In genomic region chr19:39435499-39436349, GRCh38 we compare ENCODE assay signal across 8 cellular contexts. TPM values are rescaled to one million over a fixed set of nuclear protein-coding genes. Genes with fewer than 3 reads are reported as not detected.
DNase-seq lines count a peak whose midpoint lies in the region; ATAC-seq, FAIRE-seq and TF ChIP-seq lines count a peak whose summit lies in the region.

Gene RPS16 (minus strand): TSS chr19:39435949. CDS start chr19:39435895, 54 bp downstream.

- H3K36me3 ChIP-seq in HepG2 (replicated peaks in 1 of 2; ENCODE audit: control insufficient read depth in 1 of 2, insufficient read depth in 2 of 2, low read length in 2 of 2) = peaks cover 11 to 26% of the 10 kb centered on the region in 2 experiments

- TF ChIP-seq EP300 in HepG2 (IDR thresholded peaks at IDR 0.05; ENCODE audit: low read depth in 2 of 2, low read length in 2 of 2) (peak; percentile 13 to 31; a peak in 2 of 4 replicates), HepG2 (CRISPR knock-in tag; IDR thresholded peaks at IDR 0.05; ENCODE audit: borderline replicate concordance) (0 out of 2 replicates have a peak, but pooled peaks have one; percentile 31)

- H3K4me3 ChIP-seq in HepG2 (replicated peaks in 1 of 3; ENCODE audit: insufficient read depth in 1 of 3, low read depth in 2 of 3, low read length in 3 of 3) = peak within 1 kb of the TSS; percentile 91 to 100 (median 99)

- intact Hi-C loops in dendritic cell treated with granulocyte-macrophage colony-stimulating factor and Interleukin-4, amounts not matched to agents 40 ng/mL and 50 ng/mL, for 4 days (cut with micrococcal nuclease) = loop anchor here (1.0 to 5.0 kb wide), 2 partner anchors 10 to 93 kb away; partner anchors contain the start of genes SAMD4B and SUPT5H
- intact Hi-C loops in HepG2 (cut with micrococcal nuclease; ENCODE audit: unreplicated experiment) = no loop called here

- H3K27ac ChIP-seq in C4-2B = peak within 1 kb of the TSS; percentile 95
- peak within 1 kb of the TSS; percentile 88 for H3K27ac ChIP-seq in HepG2 (ENCODE audit: extremely low read length, insufficient read depth, low read length)

- peak within 1 kb of the TSS; percentile 95 for H3K27ac Mint-ChIP-seq in dendritic cell treated with granulocyte-macrophage colony-stimulating factor and Interleukin-4, amounts not matched to agents 40 ng/mL and 50 ng/mL, for 4 days

- peaks cover 76% of the 10 kb centered on the region for H3K4me1 ChIP-seq in HepG2 (ENCODE audit: insufficient read depth, low read length)

- BruUV-seq in HepG2 (replicated peaks; lab: Mats Ljungman, UMichigan) = no TSS peak

- H3K9ac ChIP-seq in HepG2 (ENCODE audit: insufficient read depth, low read depth, low read length) = peak within 1 kb of the TSS; percentile 99

- no peaks in the 10 kb centered on the region for H3K9me3 ChIP-seq in HepG2 (ENCODE audit: low read length)

- H3K4me2 ChIP-seq in HepG2 (ENCODE audit: low read depth, low read length) = peak within 1 kb of the TSS; percentile 95

- peaks cover 40% of the 10 kb centered on the region for H3K36me3 Mint-ChIP-seq in dendritic cell treated with granulocyte-macrophage colony-stimulating factor and Interleukin-4, amounts not matched to agents 40 ng/mL and 50 ng/mL, for 4 days (ENCODE audit: low read depth)

- CTCF ChIA-PET in HepG2 (lab: Yijun Ruan, JAX; ENCODE audit: low intra/inter-chr PET ratio, low total read pairs) = no interaction called here

- H4K20me1 ChIP-seq in HepG2 (ENCODE audit: insufficient read depth, low read length) = peaks cover 29% of the 10 kb centered on the region

- TF ChIP-seq CTCF in C4-2B (conservative IDR thresholded peaks at IDR 0.05) (no peak), HepG2 (CRISPR knock-in tag; IDR thresholded peaks at IDR 0.05) (peak; percentile 18; the same call in 1 of the 2 replicates)

- H3K4me3 Mint-ChIP-seq in dendritic cell treated with granulocyte-macrophage colony-stimulating factor and Interleukin-4, amounts not matched to agents 40 ng/mL and 50 ng/mL, for 4 days = peak within 1 kb of the TSS; percentile 97

- no peaks in the 10 kb centered on the region for H3K9me3 Mint-ChIP-seq in dendritic cell treated with granulocyte-macrophage colony-stimulating factor and Interleukin-4, amounts not matched to agents 40 ng/mL and 50 ng/mL, for 4 days

- no peak within 1 kb of the TSS for H2AFZ ChIP-seq in HepG2 (ENCODE audit: low read length)

- POLR2A ChIA-PET in HepG2 (lab: Yijun Ruan, JAX) = interaction anchor here (0.6 to 1.8 kb wide), 41 partner anchors 9 to 535 kb away, joined by 3 to 78 read pairs (median 5); partner anchors contain the start of genes EID2, EID2B, FBL and MED29

- under 1% methylated on average over 38 of the region's 61 CpGs for WGBS in HepG2 (ENCODE audit: low lambda C conversion rate)

- H3K79me2 ChIP-seq in HepG2 (ENCODE audit: insufficient read depth, low read length) = peaks cover 24% of the 10 kb centered on the region

- no peaks in the 10 kb centered on the region; a peak in 1 of 5 replicates for H3K27me3 ChIP-seq in HepG2 (ENCODE audit: control insufficient read depth in 1 of 2, insufficient read depth in 2 of 2, low read length in 2 of 2)

- in situ Hi-C loops in HepG2 (cut with HindIII; ENCODE audit: extremely low pct_ligation_motif_present, low pct_unique_long_range_greater_than_20kb) = no loop called here

- peak; percentile 98 for TF ChIP-seq POLR2A in HepG2 (IDR thresholded peaks at IDR 0.05; ENCODE audit: insufficient read depth in 1 of 2, low read depth in 2 of 2, low read length in 2 of 2)

- TF ChIP-seq RAD21 in HepG2 (CRISPR knock-in tag; IDR thresholded peaks at IDR 0.05) = no peak; the same call in none of the 2 replicates

- peak; percentile 42 for FAIRE-seq in HepG2 (lab: Jason Lieb, UNC)

- DNase-seq in NCI-H774 (lab: John Stamatoyannopoulos, UW) = peak; percentile 97
- peak; percentile 98 to 99 for DNase-seq in activated CD4-positive, alpha-beta T cell treated with anti-CD3 and anti-CD28 coated beads, Interleukin-2, amount 50 U/mL, for 24 hours (ENCODE audit: low read depth in 1 of 2, low spot score in 1 of 2)
- DNase-seq in HepG2 (ENCODE audit: low spot score) = peak; percentile 94
- DNase-seq in stimulated activated CD4-positive, alpha-beta T cell treated with anti-CD3 and anti-CD28 coated beads, Interleukin-2, amount 100 ng/mL, for 48 hours = peak; percentile 99

- ATAC-seq in GM19395 (IDR thresholded peaks at IDR 0.05; ENCODE audit: unreplicated experiment) (peak; percentile 58), HG03565 (IDR thresholded peaks at IDR 0.05; ENCODE audit: unreplicated experiment) (peak; percentile 63), HepG2 (peak; percentile 89)

- H3K27me3 Mint-ChIP-seq in dendritic cell treated with granulocyte-macrophage colony-stimulating factor and Interleukin-4, amounts not matched to agents 40 ng/mL and 50 ng/mL, for 4 days = peaks cover 9% of the 10 kb centered on the region

- peaks cover 48% of the 10 kb centered on the region for H3K4me1 Mint-ChIP-seq in dendritic cell treated with granulocyte-macrophage colony-stimulating factor and Interleukin-4, amounts not matched to agents 40 ng/mL and 50 ng/mL, for 4 days (ENCODE audit: low read depth)

TF ChIP-seq in HepG2, 621 proteins besides CTCF, POLR2A, EP300 and RAD21 (continues in another document):
- TF ChIP-seq NR2F6 (IDR thresholded peaks at IDR 0.05) (no peak), NR2F6 (CRISPR knock-in tag; IDR thresholded peaks at IDR 0.05) (no peak; the same call in 1 of the 2 replicates), ZSCAN22 (CRISPR knock-in tag; IDR thresholded peaks at IDR 0.05) (no peak), FIP1L1 (IDR thresholded peaks at IDR 0.05; ENCODE audit: borderline replicate concordance, insufficient read depth, low read depth, low read length) (peak; percentile 86; the same call in 1 of the 2 replicates), RAD51 (IDR thresholded peaks at IDR 0.05; ENCODE audit: borderline replicate concordance) (no peak), BRF2 (CRISPR knock-in tag; IDR thresholded peaks at IDR 0.05) (0 out of 2 replicates have a peak, but pooled peaks have one; percentile 18)

RNA-seq across cellular contexts. Expression of gene RPS16, which starts in this region (rescaled TPM):
- 488 and 790 TPM in 2 replicates for total RNA-seq in HepG2 (2016; rRNA removed; fragmentation: Illumina TruSeq; extraction: Trizol)
- 875 and 1,100 TPM in 2 replicates for total RNA-seq in HepG2 (2016; cell fraction: cytosol; rRNA removed; fragmentation: Illumina TruSeq; extraction: Trizol; ENCODE audit: low read depth)
- total RNA-seq in HepG2 (2016; cell fraction: insoluble cytoplasmic fraction; rRNA removed; fragmentation: Illumina TruSeq; extraction: Trizol) = 524 and 648 TPM in 2 replicates
- 1,389 and 1,434 TPM in 2 replicates for total RNA-seq in HepG2 (2016; cell fraction: membrane; rRNA removed; fragmentation: Illumina TruSeq; extraction: Trizol)
- total RNA-seq in HepG2 (2016; cell fraction: nucleus; rRNA removed; fragmentation: Illumina TruSeq; extraction: Trizol) = 216 and 289 TPM in 2 replicates
- polyA plus RNA-seq in HepG2 (2011; rRNA removed) = 2,583 and 2,596 TPM in 2 replicates
- 6,196 and 9,335 TPM in 2 replicates for polyA plus RNA-seq in HepG2 (2011; cell fraction: cytosol; rRNA removed)
- 2,074 and 2,083 TPM in 2 replicates for polyA plus RNA-seq in HepG2 (2011; cell fraction: nucleus; rRNA removed)
- 3,042 and 3,601 TPM in 2 replicates for polyA plus RNA-seq in HepG2 (2012)
- 3,994 and 4,562 TPM in 2 replicates for polyA plus RNA-seq in HepG2 (2016; cell fraction: cytosol; fragmentation: Illumina TruSeq; extraction: Trizol; ENCODE audit: low read depth)
- polyA plus RNA-seq in HepG2 (2016; cell fraction: insoluble cytoplasmic fraction; fragmentation: Illumina TruSeq; extraction: Trizol; ENCODE audit: low read depth) = 2,744 and 2,812 TPM in 2 replicates
- polyA plus RNA-seq in HepG2 (2016; cell fraction: membrane; fragmentation: Illumina TruSeq; extraction: Trizol; ENCODE audit: low read depth) = 5,655 and 5,989 TPM in 2 replicates
- polyA plus RNA-seq in HepG2 (2016; cell fraction: nucleus; fragmentation: Illumina TruSeq; extraction: Trizol; ENCODE audit: insufficient read depth, low read depth) = 1,642 and 1,701 TPM in 2 replicates
- polyA minus RNA-seq in HepG2 (2011; rRNA and poly(A)+ RNA removed; ENCODE audit: low replicate concordance) = 2,434 and 2,985 TPM in 2 replicates
- 1,333 and 1,373 TPM in 2 replicates for polyA minus RNA-seq in HepG2 (2011; cell fraction: cytosol; rRNA and poly(A)+ RNA removed)
- 311 and 415 TPM in 2 replicates for polyA minus RNA-seq in HepG2 (2011; cell fraction: nucleus; rRNA and poly(A)+ RNA removed)

Comparison
In these comparisons a context has a peak if more than half of its experiments do, and no peak if none do; other contexts are left out.
1. Peak in every context shown above with its lines: DNase-seq, ATAC-seq, H3K4me3 ChIP-seq and H3K27ac ChIP-seq.